In the genomic region with DNA sequence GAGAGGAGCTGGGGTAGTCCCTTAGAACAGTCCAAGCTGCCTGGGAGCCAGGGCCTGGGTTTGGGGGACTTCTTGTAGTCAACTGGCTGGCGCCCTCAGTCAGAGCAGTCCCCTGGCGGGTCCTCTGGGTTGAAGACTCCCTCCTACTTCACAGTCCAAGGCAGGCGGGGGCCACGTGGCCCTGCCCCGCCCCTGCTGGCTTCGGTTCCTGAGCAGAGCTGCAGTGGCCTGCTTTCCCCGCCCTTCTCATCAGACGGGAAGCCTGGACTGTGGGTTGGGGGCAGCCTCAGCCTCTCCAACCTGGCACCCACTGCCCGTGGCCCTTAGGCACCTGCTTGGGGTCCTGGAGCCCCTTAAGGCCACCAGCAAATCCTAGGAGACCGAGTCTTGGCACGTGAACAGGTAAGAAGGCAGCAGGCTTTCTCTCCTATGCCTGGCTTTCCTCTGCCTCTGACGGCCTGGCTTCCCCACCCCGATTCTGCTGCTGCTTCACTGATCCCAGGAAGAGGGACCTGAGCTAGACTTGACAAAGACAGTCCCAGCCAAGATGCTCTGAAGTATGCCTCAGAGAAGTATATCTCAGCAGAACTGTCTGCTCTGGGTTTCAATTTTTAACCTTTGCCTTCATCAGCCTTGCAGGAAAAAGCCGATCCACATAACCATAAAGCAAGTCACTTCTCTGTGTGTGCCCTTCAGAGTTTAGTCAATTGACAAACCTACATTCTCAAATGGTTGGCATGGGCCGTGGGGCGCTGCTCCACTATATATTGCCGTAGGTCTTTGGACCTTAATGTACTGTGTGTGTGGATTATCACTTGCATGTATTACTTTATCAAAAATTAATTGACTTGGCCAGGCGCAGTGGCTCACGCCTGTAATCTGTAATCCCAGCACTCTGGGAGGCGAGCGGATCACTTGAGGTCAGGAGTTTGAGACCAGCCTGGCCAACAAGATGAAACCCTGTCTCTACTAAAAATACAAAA, we compare ENCODE assay signal across 12 cellular contexts. TPM values are rescaled to one million over a fixed set of nuclear protein-coding genes. Genes with fewer than 3 reads are reported as not detected.
DNase-seq lines count a peak whose midpoint lies in the region; ATAC-seq and TF ChIP-seq lines count a peak whose summit lies in the region.
"Had no signal": no experiment of that assay in that cellular context is flagged by ENCODE, and none has a peak within 500 bp of the region (broad histone marks: within the 10 kb centered on the region; RNA-seq: fewer than 3 reads in every experiment).

No MANE protein-coding gene starts in this region.

- no peak for TF ChIP-seq CTCF in mammary epithelial cell (conservative IDR thresholded peaks at IDR 0.05 in 1 of 2, IDR thresholded peaks at IDR 0.05 in 1 of 2; ENCODE audit: extremely low read depth in 1 of 2, insufficient read depth in 1 of 2, low read depth in 1 of 2, low read length in 2 of 2)

- no peak for ATAC-seq in HG02870 (IDR thresholded peaks at IDR 0.05; ENCODE audit: unreplicated experiment)

- H3K27me3 ChIP-seq in H7 (ENCODE audit: control insufficient read depth, insufficient read depth, low read length) (no peaks in the 10 kb centered on the region), mammary epithelial cell (ENCODE audit: insufficient read depth, low read length) (no peaks in the 10 kb centered on the region), skeletal muscle tissue (ENCODE audit: control insufficient read depth in 3 of 3, insufficient read depth in 3 of 3, low read length in 3 of 3) (no peaks in the 10 kb centered on the region)

- peaks cover 45% of the 10 kb centered on the region for H3K4me1 ChIP-seq in mammary epithelial cell (ENCODE audit: insufficient read depth, low read length)
- peaks cover 10 to 26% (median 15%) of the 10 kb centered on the region in 3 donors for H3K4me1 ChIP-seq in skeletal muscle tissue (ENCODE audit: control insufficient read depth in 3 of 3, insufficient read depth in 3 of 3, low read length in 3 of 3)

- H3K27ac ChIP-seq in mammary epithelial cell (ENCODE audit: insufficient read depth, low read depth, low read length) (no peak overlapping the region), skeletal muscle tissue (ENCODE audit: low read depth, low read length) (peak overlapping the region; percentile 40)

- intact Hi-C loops in mammary epithelial cell (cut with micrococcal nuclease), result loop anchor here (10.0 kb wide), 1 partner anchor 195 kb away; no protein-coding TSS in a partner anchor

- WGBS in mammary epithelial cell (ENCODE audit: low coverage, missing lambda C conversion rate), result 59% methylated on average over 17 of the region's 21 CpGs

- peak; percentile 66 for DNase-seq in H7
- no peak for DNase-seq in mammary epithelial cell
- peak; percentile 31 for DNase-seq in left kidney (ENCODE audit: low read depth, low spot score)
- DNase-seq in NCI-H2029 (lab: John Stamatoyannopoulos, UW), result no peak
- DNase-seq in occipital lobe (lab: John Stamatoyannopoulos, UW), result no peak
- DNase-seq in 8988T, result no peak
- DNase-seq: activated T-cell treated with anti-CD3 and anti-CD28 coated beads, Interleukin-2, amount 50 U/mL, for 4 hours; MM.1S; naive B cell; NCI-H526 had no signal

- no peaks in the 10 kb centered on the region for H4K20me1 ChIP-seq in mammary epithelial cell (ENCODE audit: insufficient read depth, low read length)

- H3K4me2 ChIP-seq in mammary epithelial cell (ENCODE audit: insufficient read depth, low read depth, low read length), result no peak overlapping the region

- no TSS peak for BruUV-seq in mammary epithelial cell (replicated peaks; lab: Mats Ljungman, UMichigan)

- H3K79me2 ChIP-seq in mammary epithelial cell (ENCODE audit: insufficient read depth, low read length), result no peaks in the 10 kb centered on the region

- H3K4me3 ChIP-seq in H7 (ENCODE audit: insufficient read depth, low read depth, low read length) (no peak overlapping the region), mammary epithelial cell (replicated peaks in 1 of 3; ENCODE audit: insufficient read depth in 1 of 3, low read depth in 2 of 3, low read length in 3 of 3) (no peak overlapping the region), skeletal muscle tissue (ENCODE audit: low read length in 3 of 3) (peak overlapping the region; percentile 35 to 56 (median 54))

- CTCF ChIA-PET in mammary epithelial cell (lab: Charles Lee; ENCODE audit: low non-redundant PET), result no interaction called here

- H3K9me3 ChIP-seq in mammary epithelial cell (replicated peaks; ENCODE audit: insufficient read depth, low read length) (no peaks in the 10 kb centered on the region), skeletal muscle tissue (ENCODE audit: control insufficient read depth in 3 of 3, low read length in 3 of 3) (no peaks in the 10 kb centered on the region)

- H3K9ac ChIP-seq in mammary epithelial cell (ENCODE audit: insufficient read depth, low read length) (no peak overlapping the region), skeletal muscle tissue (ENCODE audit: low read depth in 1 of 3, low read length in 3 of 3) (peak overlapping the region in 1 of 3 donors; percentile 50)

- 0 out of 2 replicates have a peak, but pooled peaks cover 2% of the 10 kb centered on the region for H3K36me3 ChIP-seq in H7 (replicated peaks; ENCODE audit: control insufficient read depth, insufficient read depth, low read length)
- peaks cover under 1% of the 10 kb centered on the region for H3K36me3 ChIP-seq in mammary epithelial cell (ENCODE audit: insufficient read depth, low read length)
- peaks cover 0 to 3% (median 0%) of the 10 kb centered on the region in 3 donors for H3K36me3 ChIP-seq in skeletal muscle tissue (ENCODE audit: control insufficient read depth in 3 of 3, insufficient read depth in 3 of 3, low read length in 3 of 3)

- dilution Hi-C loops in mammary epithelial cell (cut with HindIII; ENCODE audit: low sequenced_read_pairs), result loop anchor here (5.0 kb wide), 1 partner anchor 72 kb away; no protein-coding TSS in a partner anchor

- in situ Hi-C loops in mammary epithelial cell (cut with MboI; ENCODE audit: low sequenced_read_pairs in 2 of 2), result no loop called here

- peak overlapping the region; percentile 24 for H2AFZ ChIP-seq in mammary epithelial cell (ENCODE audit: low read depth, low read length)

RNA-seq across cellular contexts. Expression of a gene that starts 56.3 kb away (rescaled TPM):
- 222 and 313 TPM in 2 replicates for total RNA-seq in H7 (2014; rRNA removed; shearing (Covaris generic))
- total RNA-seq in mammary epithelial cell, result 100 to 1,000 TPM; 147 to 305 TPM
- 107 TPM for polyA plus RNA-seq in mammary epithelial cell
- polyA minus RNA-seq in mammary epithelial cell, result 517 TPM
- total RNA-seq in skeletal muscle tissue, result 83.5 TPM
- 87.3 TPM for total RNA-seq in occipital lobe

RNA-seq across cellular contexts. Expression of a gene that starts 56.6 kb away (rescaled TPM):
- total RNA-seq in H7 (2014; rRNA removed; shearing (Covaris generic)), result 78.7 and 98.2 TPM in 2 replicates
- 10 to 100 TPM; 42.7 to 52.0 TPM for total RNA-seq in mammary epithelial cell
- 35.7 TPM for polyA plus RNA-seq in mammary epithelial cell
- polyA minus RNA-seq in mammary epithelial cell, result 39.0 TPM
- total RNA-seq in skeletal muscle tissue, result 66.8 TPM
- total RNA-seq in occipital lobe, result 29.2 TPM

Comparison
In these comparisons a context has a peak if more than half of its experiments do, and no peak if none do; other contexts are left out.
1. DNase-seq: peak in H7 (single experiment) and left kidney (single experiment); none in mammary epithelial cell (single experiment), NCI-H2029 (single experiment), occipital lobe (single experiment) and 8988T (single experiment).
2. H3K4me3 ChIP-seq: peak in skeletal muscle tissue (3 of 3); none in H7 (single experiment) and mammary epithelial cell (0 of 3).